In the genomic region with DNA sequence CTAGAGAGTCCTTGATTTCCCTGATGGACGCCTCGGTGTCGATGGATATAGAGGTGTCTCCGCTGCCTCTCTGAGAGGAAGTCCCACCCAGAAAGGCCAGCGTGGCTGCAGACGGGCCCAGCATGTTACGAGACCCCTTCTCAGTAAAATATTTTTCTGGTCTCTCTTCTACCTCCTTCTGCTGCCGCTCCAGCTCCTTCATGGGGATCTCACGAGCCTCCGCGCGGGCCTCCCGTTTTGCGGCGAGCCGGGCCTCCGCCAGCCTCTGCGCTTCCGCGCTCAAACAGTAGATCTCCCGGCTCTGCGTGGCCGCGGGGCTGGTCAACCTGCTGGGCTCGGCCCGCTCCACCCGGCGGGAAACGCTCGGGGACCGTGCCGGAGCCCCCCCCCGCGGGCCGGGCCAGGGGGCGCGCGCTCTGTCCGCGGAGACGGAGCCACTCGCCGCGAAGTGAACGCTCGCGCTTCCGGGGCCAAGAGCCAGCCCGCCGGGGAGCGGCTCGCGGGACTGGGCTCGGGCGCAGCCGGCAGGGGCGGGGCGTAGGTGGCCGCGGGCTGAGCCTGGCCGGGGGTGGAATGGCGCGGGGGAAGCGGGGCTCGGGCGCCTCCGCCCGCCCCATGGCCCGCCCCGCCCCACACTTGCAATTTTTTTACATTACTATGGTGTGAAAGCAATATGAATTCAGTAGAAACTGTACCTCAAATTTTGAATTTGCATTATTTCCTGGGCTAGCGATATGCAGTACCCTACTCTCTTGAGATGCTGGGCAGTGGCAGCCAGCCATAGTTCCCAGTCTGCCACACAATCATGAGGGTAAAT, we compare ENCODE assay signal across 1 cellular context.
TF ChIP-seq lines count a peak whose summit lies in the region.

No MANE protein-coding gene starts in this region.

TF ChIP-seq in K562, 482 proteins besides CTCF, POLR2A, EP300 and RAD21 (continued from another document and continues in another):
- TF ChIP-seq, protein P1, sequence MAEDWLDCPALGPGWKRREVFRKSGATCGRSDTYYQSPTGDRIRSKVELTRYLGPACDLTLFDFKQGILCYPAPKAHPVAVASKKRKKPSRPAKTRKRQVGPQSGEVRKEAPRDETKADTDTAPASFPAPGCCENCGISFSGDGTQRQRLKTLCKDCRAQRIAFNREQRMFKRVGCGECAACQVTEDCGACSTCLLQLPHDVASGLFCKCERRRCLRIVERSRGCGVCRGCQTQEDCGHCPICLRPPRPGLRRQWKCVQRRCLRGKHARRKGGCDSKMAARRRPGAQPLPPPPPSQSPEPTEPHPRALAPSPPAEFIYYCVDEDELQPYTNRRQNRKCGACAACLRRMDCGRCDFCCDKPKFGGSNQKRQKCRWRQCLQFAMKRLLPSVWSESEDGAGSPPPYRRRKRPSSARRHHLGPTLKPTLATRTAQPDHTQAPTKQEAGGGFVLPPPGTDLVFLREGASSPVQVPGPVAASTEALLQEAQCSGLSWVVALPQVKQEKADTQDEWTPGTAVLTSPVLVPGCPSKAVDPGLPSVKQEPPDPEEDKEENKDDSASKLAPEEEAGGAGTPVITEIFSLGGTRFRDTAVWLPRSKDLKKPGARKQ (CRISPR knock-in tag; IDR thresholded peaks at IDR 0.05): no peak
- TF ChIP-seq, protein P2, sequence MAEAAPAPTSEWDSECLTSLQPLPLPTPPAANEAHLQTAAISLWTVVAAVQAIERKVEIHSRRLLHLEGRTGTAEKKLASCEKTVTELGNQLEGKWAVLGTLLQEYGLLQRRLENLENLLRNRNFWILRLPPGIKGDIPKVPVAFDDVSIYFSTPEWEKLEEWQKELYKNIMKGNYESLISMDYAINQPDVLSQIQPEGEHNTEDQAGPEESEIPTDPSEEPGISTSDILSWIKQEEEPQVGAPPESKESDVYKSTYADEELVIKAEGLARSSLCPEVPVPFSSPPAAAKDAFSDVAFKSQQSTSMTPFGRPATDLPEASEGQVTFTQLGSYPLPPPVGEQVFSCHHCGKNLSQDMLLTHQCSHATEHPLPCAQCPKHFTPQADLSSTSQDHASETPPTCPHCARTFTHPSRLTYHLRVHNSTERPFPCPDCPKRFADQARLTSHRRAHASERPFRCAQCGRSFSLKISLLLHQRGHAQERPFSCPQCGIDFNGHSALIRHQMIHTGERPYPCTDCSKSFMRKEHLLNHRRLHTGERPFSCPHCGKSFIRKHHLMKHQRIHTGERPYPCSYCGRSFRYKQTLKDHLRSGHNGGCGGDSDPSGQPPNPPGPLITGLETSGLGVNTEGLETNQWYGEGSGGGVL (CRISPR knock-in tag; IDR thresholded peaks at IDR 0.05): no peak
- TF ChIP-seq ZBED1 (IDR thresholded peaks at IDR 0.05) (0 out of 2 replicates have a peak, but pooled peaks have one; percentile 57), HEY1 (CRISPR knock-in tag; IDR thresholded peaks at IDR 0.05; ENCODE audit: borderline replicate concordance) (no peak), SUPT5H (IDR thresholded peaks at IDR 0.05) (0 out of 2 replicates have a peak, but pooled peaks have one; percentile 40), FOXJ3 (CRISPR knock-in tag; IDR thresholded peaks at IDR 0.05) (no peak), POLR2AphosphoS2 (IDR thresholded peaks at IDR 0.05; ENCODE audit: low read length) (no peak), ZNF444 (CRISPR knock-in tag; IDR thresholded peaks at IDR 0.05) (no peak), GATAD2A (IDR thresholded peaks at IDR 0.05) (0 out of 2 replicates have a peak, but pooled peaks have one; percentile 40), GATAD2B (IDR thresholded peaks at IDR 0.05; ENCODE audit: borderline replicate concordance) (peak; percentile 83; the same call in 1 of the 2 replicates), SREBF2 (CRISPR knock-in tag; IDR thresholded peaks at IDR 0.05) (no peak), HMGN3 (IDR thresholded peaks at IDR 0.05; ENCODE audit: borderline replicate concordance, extremely low read depth, insufficient read length, low read depth, low read length) (peak; percentile 60), GABPB1 (CRISPR knock-in tag; IDR thresholded peaks at IDR 0.05) (peak; percentile 66; the same call in 1 of the 2 replicates), HDAC1 (IDR thresholded peaks at IDR 0.05) (no peak), SRSF9 (IDR thresholded peaks at IDR 0.05; ENCODE audit: borderline replicate concordance, low read depth, low read length) (no peak), ZFX (CRISPR knock-in tag; IDR thresholded peaks at IDR 0.05) (peak; percentile 91), ILK (tag; IDR thresholded peaks at IDR 0.05; ENCODE audit: borderline replicate concordance, low read depth) (no peak), FOSL1 (tag; conservative IDR thresholded peaks at IDR 0.05) (peak; percentile 45), MYNN (IDR thresholded peaks at IDR 0.05) (no peak), MYNN (CRISPR knock-in tag; IDR thresholded peaks at IDR 0.05) (no peak)
- TF ChIP-seq, protein P3, sequence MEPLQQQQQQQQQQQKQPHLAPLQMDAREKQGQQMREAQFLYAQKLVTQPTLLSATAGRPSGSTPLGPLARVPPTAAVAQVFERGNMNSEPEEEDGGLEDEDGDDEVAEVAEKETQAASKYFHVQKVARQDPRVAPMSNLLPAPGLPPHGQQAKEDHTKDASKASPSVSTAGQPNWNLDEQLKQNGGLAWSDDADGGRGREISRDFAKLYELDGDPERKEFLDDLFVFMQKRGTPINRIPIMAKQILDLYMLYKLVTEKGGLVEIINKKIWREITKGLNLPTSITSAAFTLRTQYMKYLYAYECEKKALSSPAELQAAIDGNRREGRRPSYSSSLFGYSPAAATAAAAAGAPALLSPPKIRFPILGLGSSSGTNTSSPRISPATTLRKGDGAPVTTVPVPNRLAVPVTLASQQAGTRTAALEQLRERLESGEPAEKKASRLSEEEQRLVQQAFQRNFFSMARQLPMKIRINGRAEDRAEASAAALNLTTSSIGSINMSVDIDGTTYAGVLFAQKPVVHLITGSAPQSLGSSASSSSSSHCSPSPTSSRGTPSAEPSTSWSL (CRISPR knock-in tag; IDR thresholded peaks at IDR 0.05; ENCODE audit: borderline replicate concordance): peak; percentile 79; the same call in 1 of the 2 replicates
- TF ChIP-seq, protein P4, sequence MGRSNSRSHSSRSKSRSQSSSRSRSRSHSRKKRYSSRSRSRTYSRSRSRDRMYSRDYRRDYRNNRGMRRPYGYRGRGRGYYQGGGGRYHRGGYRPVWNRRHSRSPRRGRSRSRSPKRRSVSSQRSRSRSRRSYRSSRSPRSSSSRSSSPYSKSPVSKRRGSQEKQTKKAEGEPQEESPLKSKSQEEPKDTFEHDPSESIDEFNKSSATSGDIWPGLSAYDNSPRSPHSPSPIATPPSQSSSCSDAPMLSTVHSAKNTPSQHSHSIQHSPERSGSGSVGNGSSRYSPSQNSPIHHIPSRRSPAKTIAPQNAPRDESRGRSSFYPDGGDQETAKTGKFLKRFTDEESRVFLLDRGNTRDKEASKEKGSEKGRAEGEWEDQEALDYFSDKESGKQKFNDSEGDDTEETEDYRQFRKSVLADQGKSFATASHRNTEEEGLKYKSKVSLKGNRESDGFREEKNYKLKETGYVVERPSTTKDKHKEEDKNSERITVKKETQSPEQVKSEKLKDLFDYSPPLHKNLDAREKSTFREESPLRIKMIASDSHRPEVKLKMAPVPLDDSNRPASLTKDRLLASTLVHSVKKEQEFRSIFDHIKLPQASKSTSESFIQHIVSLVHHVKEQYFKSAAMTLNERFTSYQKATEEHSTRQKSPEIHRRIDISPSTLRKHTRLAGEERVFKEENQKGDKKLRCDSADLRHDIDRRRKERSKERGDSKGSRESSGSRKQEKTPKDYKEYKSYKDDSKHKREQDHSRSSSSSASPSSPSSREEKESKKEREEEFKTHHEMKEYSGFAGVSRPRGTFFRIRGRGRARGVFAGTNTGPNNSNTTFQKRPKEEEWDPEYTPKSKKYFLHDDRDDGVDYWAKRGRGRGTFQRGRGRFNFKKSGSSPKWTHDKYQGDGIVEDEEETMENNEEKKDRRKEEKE (IDR thresholded peaks at IDR 0.05; ENCODE audit: borderline replicate concordance in 1 of 2, control insufficient read depth in 1 of 2, low read depth in 2 of 2, low read length in 1 of 2): no peak
- TF ChIP-seq, protein P5, sequence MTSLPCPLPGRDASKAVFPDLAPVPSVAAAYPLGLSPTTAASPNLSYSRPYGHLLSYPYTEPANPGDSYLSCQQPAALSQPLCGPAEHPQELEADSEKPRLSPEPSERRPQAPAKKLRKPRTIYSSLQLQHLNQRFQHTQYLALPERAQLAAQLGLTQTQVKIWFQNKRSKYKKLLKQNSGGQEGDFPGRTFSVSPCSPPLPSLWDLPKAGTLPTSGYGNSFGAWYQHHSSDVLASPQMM (CRISPR knock-in tag; IDR thresholded peaks at IDR 0.05): no peak
- TF ChIP-seq, protein P6, sequence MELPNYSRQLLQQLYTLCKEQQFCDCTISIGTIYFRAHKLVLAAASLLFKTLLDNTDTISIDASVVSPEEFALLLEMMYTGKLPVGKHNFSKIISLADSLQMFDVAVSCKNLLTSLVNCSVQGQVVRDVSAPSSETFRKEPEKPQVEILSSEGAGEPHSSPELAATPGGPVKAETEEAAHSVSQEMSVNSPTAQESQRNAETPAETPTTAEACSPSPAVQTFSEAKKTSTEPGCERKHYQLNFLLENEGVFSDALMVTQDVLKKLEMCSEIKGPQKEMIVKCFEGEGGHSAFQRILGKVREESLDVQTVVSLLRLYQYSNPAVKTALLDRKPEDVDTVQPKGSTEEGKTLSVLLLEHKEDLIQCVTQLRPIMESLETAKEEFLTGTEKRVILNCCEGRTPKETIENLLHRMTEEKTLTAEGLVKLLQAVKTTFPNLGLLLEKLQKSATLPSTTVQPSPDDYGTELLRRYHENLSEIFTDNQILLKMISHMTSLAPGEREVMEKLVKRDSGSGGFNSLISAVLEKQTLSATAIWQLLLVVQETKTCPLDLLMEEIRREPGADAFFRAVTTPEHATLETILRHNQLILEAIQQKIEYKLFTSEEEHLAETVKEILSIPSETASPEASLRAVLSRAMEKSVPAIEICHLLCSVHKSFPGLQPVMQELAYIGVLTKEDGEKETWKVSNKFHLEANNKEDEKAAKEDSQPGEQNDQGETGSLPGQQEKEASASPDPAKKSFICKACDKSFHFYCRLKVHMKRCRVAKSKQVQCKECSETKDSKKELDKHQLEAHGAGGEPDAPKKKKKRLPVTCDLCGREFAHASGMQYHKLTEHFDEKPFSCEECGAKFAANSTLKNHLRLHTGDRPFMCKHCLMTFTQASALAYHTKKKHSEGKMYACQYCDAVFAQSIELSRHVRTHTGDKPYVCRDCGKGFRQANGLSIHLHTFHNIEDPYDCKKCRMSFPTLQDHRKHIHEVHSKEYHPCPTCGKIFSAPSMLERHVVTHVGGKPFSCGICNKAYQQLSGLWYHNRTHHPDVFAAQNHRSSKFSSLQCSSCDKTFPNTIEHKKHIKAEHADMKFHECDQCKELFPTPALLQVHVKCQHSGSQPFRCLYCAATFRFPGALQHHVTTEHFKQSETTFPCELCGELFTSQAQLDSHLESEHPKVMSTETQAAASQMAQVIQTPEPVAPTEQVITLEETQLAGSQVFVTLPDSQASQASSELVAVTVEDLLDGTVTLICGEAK (IDR thresholded peaks at IDR 0.05): no peak
- TF ChIP-seq, protein P6 (CRISPR knock-in tag; IDR thresholded peaks at IDR 0.05): no peak
- TF ChIP-seq, protein P7, sequence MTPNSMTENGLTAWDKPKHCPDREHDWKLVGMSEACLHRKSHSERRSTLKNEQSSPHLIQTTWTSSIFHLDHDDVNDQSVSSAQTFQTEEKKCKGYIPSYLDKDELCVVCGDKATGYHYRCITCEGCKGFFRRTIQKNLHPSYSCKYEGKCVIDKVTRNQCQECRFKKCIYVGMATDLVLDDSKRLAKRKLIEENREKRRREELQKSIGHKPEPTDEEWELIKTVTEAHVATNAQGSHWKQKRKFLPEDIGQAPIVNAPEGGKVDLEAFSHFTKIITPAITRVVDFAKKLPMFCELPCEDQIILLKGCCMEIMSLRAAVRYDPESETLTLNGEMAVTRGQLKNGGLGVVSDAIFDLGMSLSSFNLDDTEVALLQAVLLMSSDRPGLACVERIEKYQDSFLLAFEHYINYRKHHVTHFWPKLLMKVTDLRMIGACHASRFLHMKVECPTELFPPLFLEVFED (CRISPR knock-in tag; conservative IDR thresholded peaks at IDR 0.05): no peak
- TF ChIP-seq, protein P8, sequence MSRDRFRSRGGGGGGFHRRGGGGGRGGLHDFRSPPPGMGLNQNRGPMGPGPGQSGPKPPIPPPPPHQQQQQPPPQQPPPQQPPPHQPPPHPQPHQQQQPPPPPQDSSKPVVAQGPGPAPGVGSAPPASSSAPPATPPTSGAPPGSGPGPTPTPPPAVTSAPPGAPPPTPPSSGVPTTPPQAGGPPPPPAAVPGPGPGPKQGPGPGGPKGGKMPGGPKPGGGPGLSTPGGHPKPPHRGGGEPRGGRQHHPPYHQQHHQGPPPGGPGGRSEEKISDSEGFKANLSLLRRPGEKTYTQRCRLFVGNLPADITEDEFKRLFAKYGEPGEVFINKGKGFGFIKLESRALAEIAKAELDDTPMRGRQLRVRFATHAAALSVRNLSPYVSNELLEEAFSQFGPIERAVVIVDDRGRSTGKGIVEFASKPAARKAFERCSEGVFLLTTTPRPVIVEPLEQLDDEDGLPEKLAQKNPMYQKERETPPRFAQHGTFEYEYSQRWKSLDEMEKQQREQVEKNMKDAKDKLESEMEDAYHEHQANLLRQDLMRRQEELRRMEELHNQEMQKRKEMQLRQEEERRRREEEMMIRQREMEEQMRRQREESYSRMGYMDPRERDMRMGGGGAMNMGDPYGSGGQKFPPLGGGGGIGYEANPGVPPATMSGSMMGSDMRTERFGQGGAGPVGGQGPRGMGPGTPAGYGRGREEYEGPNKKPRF (IDR thresholded peaks at IDR 0.05; ENCODE audit: low read depth, low read length): no peak
